Comparison of ENCODE assay signal across 9 cellular contexts in genomic region chr5:123344819-123345426, GRCh38.
DNase-seq lines count a peak whose midpoint lies in the region; TF ChIP-seq lines count a peak whose summit lies in the region.
"Had no signal": no experiment of that assay in that cellular context is flagged by ENCODE, and none has a peak within 500 bp of the region (broad histone marks: within the 10 kb centered on the region; RNA-seq: fewer than 3 reads in every experiment).

No MANE protein-coding gene starts in this region.

- DNase-seq in Ammon's horn (ENCODE audit: low spot score) (peak; percentile 66), H4 (ENCODE audit: low spot score) (peak; percentile 52), RWPE1 (ENCODE audit: low spot score) (peak; percentile 15), fibroblast of pulmonary artery (ENCODE audit: low read depth) (peak; percentile 70), retina (peak; percentile 18), SKM-1 treated with dmso at 0.1 percent for 144 hours (lab: John Stamatoyannopoulos, UW; ENCODE audit: unreplicated experiment) (no peak), MV-4-11 (lab: John Stamatoyannopoulos, UW) (no peak)
- DNase-seq in central memory CD4-positive, alpha-beta T cell: no peak

- CTCF ChIA-PET in RWPE1 (lab: Yijun Ruan, JAX): interaction anchor here (0.5 to 1.5 kb wide), 4 partner anchors 308 to 840 kb away, joined by 3 to 6 read pairs (median 4); partner anchors contain the start of gene PPIC

- no peak overlapping the region for H3K4me3 ChIP-seq in fibroblast of pulmonary artery (replicated peaks; ENCODE audit: low read depth, low read length)

- TF ChIP-seq CTCF in RWPE1 (conservative IDR thresholded peaks at IDR 0.05; ENCODE audit: low read depth) (peak; percentile 42), fibroblast of pulmonary artery (IDR thresholded peaks at IDR 0.05; ENCODE audit: low read length, missing control alignments) (peak; percentile 85)

- POLR2A ChIA-PET in RWPE1 (lab: Yijun Ruan, JAX; ENCODE audit: low non-redundant PET): no interaction called here

- H3K27ac ChIP-seq in RWPE1: no peak overlapping the region
- H3K27ac ChIP-seq: HL-60 had no signal

Comparison
In these comparisons a context has a peak if more than half of its experiments do, and no peak if none do; other contexts are left out.
1. DNase-seq: peak in Ammon's horn (single experiment), H4 (single experiment), RWPE1 (single experiment), fibroblast of pulmonary artery (single experiment) and retina (single experiment); none in SKM-1 treated with dmso at 0.1 percent for 144 hours (single experiment), MV-4-11 (single experiment) and central memory CD4-positive, alpha-beta T cell (single experiment).